In the genomic region with DNA sequence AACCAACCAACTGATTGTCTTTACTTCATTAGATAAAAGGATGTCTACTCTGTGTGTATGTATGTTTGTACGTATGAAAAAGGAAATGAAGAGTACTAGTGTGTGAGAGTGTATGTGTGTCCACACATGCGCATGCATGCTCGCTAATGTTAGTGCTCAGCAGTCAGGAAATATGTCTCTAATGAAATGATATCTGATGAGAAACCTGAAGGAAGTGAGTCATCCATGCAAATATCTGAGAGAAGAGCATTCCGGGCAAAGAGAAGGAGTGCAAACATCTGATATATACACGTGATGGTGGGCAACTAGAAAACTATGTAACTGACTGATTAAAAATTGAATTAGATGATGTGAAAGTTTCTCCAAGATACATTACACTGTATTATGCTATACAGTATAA, we compare ENCODE assay signal across 11 cellular contexts. TPM values are rescaled to one million over a fixed set of nuclear protein-coding genes. Genes with fewer than 3 reads are reported as not detected.
DNase-seq lines count a peak whose midpoint lies in the region; ATAC-seq, FAIRE-seq and TF ChIP-seq lines count a peak whose summit lies in the region.
"Had no signal": no experiment of that assay in that cellular context is flagged by ENCODE, and none has a peak within 500 bp of the region (broad histone marks: within the 10 kb centered on the region; RNA-seq: fewer than 3 reads in every experiment).

No MANE protein-coding gene starts in this region.

- 50 to 66% (median 51%) methylated on average over 5 of the region's 5 CpGs for WGBS in small intestine, 3 donors
- WGBS in ovary, 3 donors = 71 to 85% (median 82%) methylated on average over 5 of the region's 5 CpGs

- peak; percentile 3 for DNase-seq in activated effector memory CD4-positive, alpha-beta T cell treated with Interleukin-2 at 50 U/mL for 16 hours
- DNase-seq in activated effector memory CD4-positive, alpha-beta T cell treated with anti-CD3 and anti-CD28 coated beads, Interleukin-2, amount 50 U/mL, for 16 hours = no peak
- peak; percentile 88 for DNase-seq in RWPE1 (ENCODE audit: low spot score)
- no peak for DNase-seq in effector memory CD8-positive, alpha-beta T cell
- DNase-seq in small intestine = peak; percentile 37
- DNase-seq in ovary = no peak
- DNase-seq in activated gamma-delta T cell treated with Interleukin-2 at 50 U/mL for 16 hours = no peak
- DNase-seq: NCI-H1417 treated with DMSO at 0.1 percent for 48 hours, Peyer's patch had no signal

- TF ChIP-seq CTCF in RWPE1 (conservative IDR thresholded peaks at IDR 0.05; ENCODE audit: low read depth) (no peak), ovary (IDR thresholded peaks at IDR 0.05) (no peak)

- no peaks in the 10 kb centered on the region for H3K9me3 Mint-ChIP-seq in effector memory CD8-positive, alpha-beta T cell

- H3K36me3 Mint-ChIP-seq in effector memory CD8-positive, alpha-beta T cell (ENCODE audit: insufficient read depth) = no peaks in the 10 kb centered on the region

- no peaks in the 10 kb centered on the region for H3K27me3 Mint-ChIP-seq in effector memory CD8-positive, alpha-beta T cell

- POLR2A ChIA-PET in RWPE1 (lab: Yijun Ruan, JAX; ENCODE audit: low non-redundant PET) = no interaction called here

- H3K9me3 ChIP-seq in small intestine (ENCODE audit: control insufficient read depth, low read depth) (no peaks in the 10 kb centered on the region), ovary (no peaks in the 10 kb centered on the region)
- H3K9me3 ChIP-seq: Peyer's patch had no signal

- ATAC-seq in effector memory CD8-positive, alpha-beta T cell (replicated peaks) = peak; percentile 73
- no peak for ATAC-seq in GM18511 (IDR thresholded peaks at IDR 0.05; ENCODE audit: unreplicated experiment)

- no peak for TF ChIP-seq EP300 in ovary (IDR thresholded peaks at IDR 0.05)

- H3K4me1 Mint-ChIP-seq in effector memory CD8-positive, alpha-beta T cell (ENCODE audit: low read depth in 2 of 2) = peaks cover 3% of the 10 kb centered on the region in 2 donors

- H3K27me3 ChIP-seq in small intestine (ENCODE audit: control insufficient read depth in 2 of 2, insufficient read depth in 2 of 2, low read length in 2 of 2) (no peaks in the 10 kb centered on the region), ovary (no peaks in the 10 kb centered on the region)
- H3K27me3 ChIP-seq: BLaER1, Peyer's patch had no signal

- FAIRE-seq in small intestine (lab: Jason Lieb, UNC) = no peak

- CTCF ChIA-PET in RWPE1 (lab: Yijun Ruan, JAX) = no interaction called here

- H3K27ac ChIP-seq in RWPE1 = no peak overlapping the region
- H3K27ac ChIP-seq in small intestine (ENCODE audit: low read depth in 1 of 2, low read length in 1 of 2) = no peak overlapping the region
- no peak overlapping the region for H3K27ac ChIP-seq in ovary
- H3K27ac ChIP-seq: BLaER1, Peyer's patch had no signal

- H3K4me3 Mint-ChIP-seq in effector memory CD8-positive, alpha-beta T cell = no peak overlapping the region

- H3K27ac Mint-ChIP-seq in effector memory CD8-positive, alpha-beta T cell = peak overlapping the region in 1 of 2 donors; percentile 7

- H3K4me3 ChIP-seq in small intestine (ENCODE audit: low read depth in 1 of 2, low read length in 2 of 2) (no peak overlapping the region), ovary (no peak overlapping the region)
- H3K4me3 ChIP-seq: BLaER1, Peyer's patch had no signal

- H3K4me1 ChIP-seq in small intestine (ENCODE audit: control insufficient read depth in 2 of 2, insufficient read depth in 1 of 2, low read depth in 1 of 2, low read length in 1 of 2) (no peaks in the 10 kb centered on the region), ovary (ENCODE audit: insufficient read depth) (no peaks in the 10 kb centered on the region)
- H3K4me1 ChIP-seq: Peyer's patch had no signal

- intact Hi-C loops in ovary (cut with DNase I) = no loop called here

- no peaks in the 10 kb centered on the region for H3K36me3 ChIP-seq in small intestine (ENCODE audit: control insufficient read depth in 2 of 2, insufficient read depth in 2 of 2, low read length in 2 of 2)
- no peaks in the 10 kb centered on the region for H3K36me3 ChIP-seq in ovary
- H3K36me3 ChIP-seq: BLaER1, Peyer's patch had no signal

- TF ChIP-seq POLR2A in ovary (IDR thresholded peaks at IDR 0.05) = no peak

RNA-seq across cellular contexts. Expression of a gene that starts 29.6 kb away (rescaled TPM):
- polyA plus RNA-seq in small intestine (10 to 100 TPM; 11.6 to 23.5 (median 17.3) TPM), ovary (10 to 100 TPM; 13.1 to 15.5 TPM)
- total RNA-seq in ovary = 10 to 100 TPM; 18.6 to 74.1 (median 22.5) TPM

Comparison
In these comparisons a context has a peak if more than half of its experiments do, and no peak if none do; other contexts are left out.
1. DNase-seq: peak in activated effector memory CD4-positive, alpha-beta T cell treated with Interleukin-2 at 50 U/mL for 16 hours (single experiment), RWPE1 (single experiment) and small intestine (single experiment); none in activated effector memory CD4-positive, alpha-beta T cell treated with anti-CD3 and anti-CD28 coated beads, Interleukin-2, amount 50 U/mL, for 16 hours (single experiment), effector memory CD8-positive, alpha-beta T cell (0 of 3), ovary (0 of 5) and activated gamma-delta T cell treated with Interleukin-2 at 50 U/mL for 16 hours (single experiment).